Comparison of ENCODE assay signal across 8 cellular contexts in genomic region chr22:19756288-19757128, GRCh38. TPM values are rescaled to one million over a fixed set of nuclear protein-coding genes. Genes with fewer than 3 reads are reported as not detected.
DNase-seq lines count a peak whose midpoint lies in the region; ATAC-seq and TF ChIP-seq lines count a peak whose summit lies in the region.

No MANE protein-coding gene starts in this region.

- peak; percentile 38 to 74 (median 47) for DNase-seq in CD8-positive, alpha-beta memory T cell
- peak; percentile 62 for DNase-seq in activated CD4-positive, alpha-beta T cell treated with anti-CD3 and anti-CD28 coated beads for 1 hour
- DNase-seq in cerebellum (ENCODE audit: low spot score) (peak; percentile 22), mucosa of descending colon (peak in 2 of 3 donors; percentile 62 to 78), testis (peak; percentile 34), anterior cingulate cortex (lab: John Stamatoyannopoulos, UW) (no peak), foreskin melanocyte (no peak)

- H3K4me3 Mint-ChIP-seq in CD8-positive, alpha-beta memory T cell = peak overlapping the region; percentile 52 to 81 (median 68)
- H3K4me3 Mint-ChIP-seq in IgD-negative memory B cell = peak overlapping the region; percentile 50 to 91 (median 73)

- H3K9me3 Mint-ChIP-seq in CD8-positive, alpha-beta memory T cell = peaks cover 0 to 4% (median 0%) of the 10 kb centered on the region in 5 donors
- H3K9me3 Mint-ChIP-seq in IgD-negative memory B cell = no peaks in the 10 kb centered on the region

- TF ChIP-seq POLR2A in testis (IDR thresholded peaks at IDR 0.05) = no peak

- intact Hi-C loops in mucosa of descending colon (cut with DNase I, micrococcal nuclease) = no loop called here
- intact Hi-C loops in testis (cut with DNase I; ENCODE audit: low total_unique reads) = no loop called here

- no peaks in the 10 kb centered on the region for H3K9me3 ChIP-seq in CD8-positive, alpha-beta memory T cell (ENCODE audit: low read length)
- no peaks in the 10 kb centered on the region for H3K9me3 ChIP-seq in mucosa of descending colon
- no peaks in the 10 kb centered on the region for H3K9me3 ChIP-seq in testis

- H3K36me3 Mint-ChIP-seq in CD8-positive, alpha-beta memory T cell = peaks cover 0 to 4% (median 0%) of the 10 kb centered on the region in 3 donors
- no peaks in the 10 kb centered on the region for H3K36me3 Mint-ChIP-seq in IgD-negative memory B cell

- POLR2A ChIA-PET in CD8-positive, alpha-beta memory T cell (lab: Charles Lee) = no interaction called here

- H3K27ac Mint-ChIP-seq in CD8-positive, alpha-beta memory T cell = no peak overlapping the region
- H3K27ac Mint-ChIP-seq in IgD-negative memory B cell = no peak overlapping the region

- H3K4me3 ChIP-seq in CD8-positive, alpha-beta memory T cell (ENCODE audit: low read length) = peak overlapping the region; percentile 37
- H3K4me3 ChIP-seq in mucosa of descending colon (no peak overlapping the region), testis (no peak overlapping the region)

- peaks cover 34 to 57% of the 10 kb centered on the region in 2 donors for H3K27me3 Mint-ChIP-seq in CD8-positive, alpha-beta memory T cell
- H3K27me3 Mint-ChIP-seq in IgD-negative memory B cell = peaks cover 55% of the 10 kb centered on the region

- no peaks in the 10 kb centered on the region for H3K36me3 ChIP-seq in CD8-positive, alpha-beta memory T cell (ENCODE audit: insufficient read depth, low read length)
- H3K36me3 ChIP-seq in mucosa of descending colon (ENCODE audit: low read depth) (no peaks in the 10 kb centered on the region), testis (ENCODE audit: low read depth, missing control alignments) (no peaks in the 10 kb centered on the region)

- peaks cover 25 to 37% (median 27%) of the 10 kb centered on the region in 3 donors for H3K4me1 Mint-ChIP-seq in CD8-positive, alpha-beta memory T cell
- peaks cover 17 to 23% (median 18%) of the 10 kb centered on the region in 3 donors for H3K4me1 Mint-ChIP-seq in IgD-negative memory B cell

- CTCF ChIA-PET in CD8-positive, alpha-beta memory T cell (lab: Charles Lee) = interaction anchor here (0.8 to 2.1 kb wide), 5 partner anchors 26 to 158 kb away, joined by 3 to 13 read pairs (median 7); no protein-coding TSS in a partner anchor

- ATAC-seq in mucosa of descending colon = peak; percentile 80

- peaks cover 62% of the 10 kb centered on the region for H3K27me3 ChIP-seq in CD8-positive, alpha-beta memory T cell (ENCODE audit: insufficient read depth, low read length, poor library complexity, severe bottlenecking)
- no peaks in the 10 kb centered on the region for H3K27me3 ChIP-seq in testis

- TF ChIP-seq CTCF in mucosa of descending colon (IDR thresholded peaks at IDR 0.05) (peak; percentile 16), testis (IDR thresholded peaks at IDR 0.05) (peak in 1 of 3 experiments; percentile 27)

- peaks cover 30% of the 10 kb centered on the region for H3K4me1 ChIP-seq in CD8-positive, alpha-beta memory T cell (ENCODE audit: insufficient read depth, low read length)
- H3K4me1 ChIP-seq in mucosa of descending colon (ENCODE audit: low read depth) = peaks cover 7% of the 10 kb centered on the region
- no peaks in the 10 kb centered on the region for H3K4me1 ChIP-seq in testis

- 5 to 6% methylated on average over 4 to 72 of the region's 76 CpGs for WGBS in testis, 2 donors

- H3K27ac ChIP-seq in CD8-positive, alpha-beta memory T cell (ENCODE audit: low read depth, low read length) = no peak overlapping the region
- no peak overlapping the region for H3K27ac ChIP-seq in testis

RNA-seq across cellular contexts. Expression of gene TBX1, which starts 4.1 kb away (rescaled TPM):
- not detected for total RNA-seq in CD8-positive, alpha-beta memory T cell
- not detected for polyA plus RNA-seq in CD8-positive, alpha-beta memory T cell
- polyA plus RNA-seq in IgD-negative memory B cell = not detected
- total RNA-seq in cerebellum = 0.64 TPM
- total RNA-seq in mucosa of descending colon = 1 to 10 TPM in 2 of 3 donors, under 1 TPM in 1; 0.90 to 4.1 (median 2.9) TPM
- 10 to 100 TPM; 23.3 to 43.4 TPM for total RNA-seq in testis
- 18.1 TPM for polyA plus RNA-seq in testis (ENCODE audit: insufficient read depth, low read depth, low replicate concordance)

RNA-seq across cellular contexts. Expression of gene GP1BB, which starts 33.2 kb away (rescaled TPM):
- total RNA-seq in CD8-positive, alpha-beta memory T cell = not detected
- polyA plus RNA-seq in CD8-positive, alpha-beta memory T cell = not detected
- polyA plus RNA-seq in IgD-negative memory B cell = 2.0 TPM
- total RNA-seq in cerebellum = 13.7 TPM
- total RNA-seq in mucosa of descending colon = 1 to 10 TPM in 1 of 3 donors, under 1 TPM in 2; 0.34 to 1.5 (median 0.41) TPM
- total RNA-seq in testis = 10 to 100 TPM; 28.0 to 65.1 TPM
- not detected for polyA plus RNA-seq in testis (ENCODE audit: insufficient read depth, low read depth, low replicate concordance)

RNA-seq across cellular contexts. Expression of gene SEPTIN5, which starts 42.2 kb away (rescaled TPM):
- total RNA-seq in CD8-positive, alpha-beta memory T cell = under 1 TPM; 0.20 to 0.38 TPM
- not detected for polyA plus RNA-seq in CD8-positive, alpha-beta memory T cell
- 0.43 TPM for polyA plus RNA-seq in IgD-negative memory B cell
- 111 TPM for total RNA-seq in cerebellum
- 10 to 100 TPM in 1 of 3 donors, 1 to 10 TPM in 2; 1.2 to 17.8 (median 2.7) TPM for total RNA-seq in mucosa of descending colon
- 10 to 100 TPM; 68.9 to 89.3 TPM for total RNA-seq in testis
- 33.9 TPM for polyA plus RNA-seq in testis (ENCODE audit: insufficient read depth, low read depth, low replicate concordance)

Comparison
In these comparisons a context has a peak if more than half of its experiments do, and no peak if none do; other contexts are left out.
1. DNase-seq: peak in CD8-positive, alpha-beta memory T cell (5 of 5), activated CD4-positive, alpha-beta T cell treated with anti-CD3 and anti-CD28 coated beads for 1 hour (single experiment), cerebellum (single experiment), mucosa of descending colon (2 of 3) and testis (single experiment); none in anterior cingulate cortex (0 of 58) and foreskin melanocyte (single experiment).
2. RNA of gene TBX1, which starts 4.1 kb away (total RNA-seq): 23.3 to 43.4 TPM in testis; 0.90 to 4.1 TPM in mucosa of descending colon, 0.64 TPM in cerebellum (single experiment) and not detected in CD8-positive, alpha-beta memory T cell; every median in the first group is over 4 times any median in the second.